In the genomic region with DNA sequence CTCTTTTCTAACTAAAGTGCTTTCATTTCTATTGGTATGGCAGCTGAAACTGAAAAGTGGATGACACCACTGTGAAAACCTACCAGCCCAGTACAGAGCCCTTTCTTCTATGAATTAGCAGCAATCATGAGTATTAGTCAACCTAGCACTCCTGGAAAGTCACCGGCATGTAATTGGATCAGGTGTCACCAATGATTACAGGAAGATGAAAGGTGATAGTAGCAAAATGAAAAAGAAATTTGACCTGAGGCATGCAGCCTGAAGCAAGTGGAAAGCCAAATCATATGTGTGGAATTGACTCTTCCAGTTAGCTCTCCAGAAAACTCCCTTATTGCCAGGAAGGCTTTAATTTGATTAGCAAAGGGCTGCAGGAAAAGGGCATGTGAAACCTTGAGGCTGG, we compare ENCODE assay signal across 18 cellular contexts.
DNase-seq lines count a peak whose midpoint lies in the region; TF ChIP-seq lines count a peak whose summit lies in the region.
"Had no signal": no experiment of that assay in that cellular context is flagged by ENCODE, and none has a peak within 500 bp of the region (broad histone marks: within the 10 kb centered on the region; RNA-seq: fewer than 3 reads in every experiment).

No MANE protein-coding gene starts in this region.

- no peaks in the 10 kb centered on the region for H3K4me1 ChIP-seq in effector memory CD4-positive, alpha-beta T cell (ENCODE audit: control insufficient read depth, insufficient read depth, low read length, poor library complexity, severe bottlenecking)
- H3K4me1 ChIP-seq: A549, vagina had no signal

- no peak overlapping the region for H3K4me3 ChIP-seq in effector memory CD4-positive, alpha-beta T cell (ENCODE audit: insufficient read depth, low read depth, low read length, poor library complexity, severe bottlenecking)
- H3K4me3 ChIP-seq: A549, vagina had no signal

- H3K9me3 ChIP-seq in effector memory CD4-positive, alpha-beta T cell (ENCODE audit: control insufficient read depth, low read length): no peaks in the 10 kb centered on the region
- H3K9me3 ChIP-seq: A549, vagina had no signal

- POLR2A ChIA-PET in RWPE1 (lab: Yijun Ruan, JAX; ENCODE audit: low non-redundant PET): no interaction called here

- TF ChIP-seq CTCF in RWPE1 (conservative IDR thresholded peaks at IDR 0.05; ENCODE audit: low read depth): no peak

- CTCF ChIA-PET in RWPE1 (lab: Yijun Ruan, JAX): interaction anchor here (0.6 kb wide), 2 partner anchors 31 to 41 kb away, joined by 3 read pairs; no protein-coding TSS in a partner anchor

- peak; percentile 4 for DNase-seq in activated CD4-positive, alpha-beta T cell treated with anti-CD3 and anti-CD28 coated beads for 48 hours
- DNase-seq in activated CD4-positive, alpha-beta T cell treated with anti-CD3 and anti-CD28 coated beads, Interleukin-2, amount 50 U/mL, for 48 hours: no peak
- DNase-seq in NCI-H146 (lab: John Stamatoyannopoulos, UW): peak; percentile 51
- peak; percentile 17 for DNase-seq in RWPE1 (ENCODE audit: low spot score)
- peak; percentile 38 for DNase-seq in left kidney (ENCODE audit: low read depth, low spot score)
- no peak for DNase-seq in effector memory CD4-positive, alpha-beta T cell
- DNase-seq in HCEC 1CT: no peak
- no peak for DNase-seq in activated CD8-positive, alpha-beta memory T cell treated with anti-CD3 and anti-CD28 coated beads, Interleukin-2, amount 50 U/mL, for 4 hours
- DNase-seq: activated B cell treated with CpG ODN at 0.5 μM for 24 hours; cortex of kidney; DMS53; HFFc6; NCI-H1694 treated with DMSO at 0.1 percent for 48 hours; NK-92 treated with Interleukin-12 subunit alpha and Interleukin-12 subunit beta, amount 100 ng/mL, for 24 hours; nucleus accumbens; T-helper 17 cell had no signal

- no peak overlapping the region for H3K27ac ChIP-seq in RWPE1
- no peak overlapping the region for H3K27ac ChIP-seq in effector memory CD4-positive, alpha-beta T cell (ENCODE audit: insufficient read depth, low read length, poor library complexity, severe bottlenecking)
- H3K27ac ChIP-seq: A549, vagina had no signal

- no peaks in the 10 kb centered on the region for H3K36me3 ChIP-seq in effector memory CD4-positive, alpha-beta T cell (ENCODE audit: control insufficient read depth, insufficient read depth, low read length)
- H3K36me3 ChIP-seq: vagina had no signal

- H3K27me3 ChIP-seq in effector memory CD4-positive, alpha-beta T cell (replicated peaks; ENCODE audit: control insufficient read depth, insufficient read depth, low read length, poor library complexity, severe bottlenecking): no peaks in the 10 kb centered on the region
- H3K27me3 ChIP-seq: vagina had no signal

Comparison
In these comparisons a context has a peak if more than half of its experiments do, and no peak if none do; other contexts are left out.
1. DNase-seq: peak in activated CD4-positive, alpha-beta T cell treated with anti-CD3 and anti-CD28 coated beads for 48 hours (single experiment), NCI-H146 (single experiment), RWPE1 (single experiment) and left kidney (single experiment); none in activated CD4-positive, alpha-beta T cell treated with anti-CD3 and anti-CD28 coated beads, Interleukin-2, amount 50 U/mL, for 48 hours (0 of 2), effector memory CD4-positive, alpha-beta T cell (0 of 3), HCEC 1CT (single experiment) and activated CD8-positive, alpha-beta memory T cell treated with anti-CD3 and anti-CD28 coated beads, Interleukin-2, amount 50 U/mL, for 4 hours (single experiment).